1 cellular context compared by ENCODE assay signal in genomic region chr14:75527449-75528163, GRCh38.
TF ChIP-seq lines count a peak whose summit lies in the region.

No MANE protein-coding gene starts in this region.

TF ChIP-seq in GM12891, 5 proteins besides CTCF, POLR2A, EP300 and RAD21:
- TF ChIP-seq PAX5 (IDR thresholded peaks at IDR 0.05; ENCODE audit: insufficient read depth, low read length, severe bottlenecking) (no peak), SPI1 (IDR thresholded peaks at IDR 0.05; ENCODE audit: low read depth, low read length) (no peak), POU2F2 (IDR thresholded peaks at IDR 0.05; ENCODE audit: low read depth, low read length) (no peak), POLR2AphosphoS5 (IDR thresholded peaks at IDR 0.05; ENCODE audit: low read depth, low read length) (no peak), TAF1 (IDR thresholded peaks at IDR 0.05; ENCODE audit: low read depth, low read length) (no peak)
